8 cellular contexts compared by ENCODE assay signal in the genomic region with DNA sequence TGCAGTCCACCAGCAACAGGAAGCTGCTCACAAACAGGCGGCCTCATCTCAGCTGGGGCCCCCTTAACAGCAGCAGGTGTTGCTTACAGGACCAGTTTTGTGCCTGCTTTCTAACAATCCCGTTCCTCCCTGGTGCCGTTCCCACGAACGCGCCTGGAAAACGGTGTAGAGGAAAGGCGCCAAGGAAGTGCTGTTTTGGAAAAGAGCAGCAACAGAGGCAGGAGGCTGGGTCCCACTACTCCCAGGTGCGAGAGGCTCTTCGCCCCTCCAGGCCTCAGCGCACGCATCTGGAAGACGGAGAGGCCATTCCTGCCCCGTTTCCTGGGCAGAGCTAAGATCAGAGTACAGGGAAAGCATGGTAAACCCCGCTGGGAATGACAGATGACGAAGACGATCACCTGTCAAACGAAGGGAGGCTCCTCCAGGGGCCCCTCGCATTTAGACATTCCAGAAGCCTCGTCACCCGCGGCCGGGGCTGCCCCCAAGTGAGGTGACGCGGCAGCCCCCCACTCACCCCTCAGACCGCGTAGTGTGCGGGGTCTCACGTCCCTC. TPM values are rescaled to one million over a fixed set of nuclear protein-coding genes. Genes with fewer than 3 reads are reported as not detected.
DNase-seq lines count a peak whose midpoint lies in the region; ATAC-seq and TF ChIP-seq lines count a peak whose summit lies in the region.

No MANE protein-coding gene starts in this region.

- TF ChIP-seq CTCF in brain microvascular endothelial cell (IDR thresholded peaks at IDR 0.05; ENCODE audit: low read depth, low read length, missing control alignments) = no peak

- peak overlapping the region; percentile 94 for H3K4me3 ChIP-seq in brain microvascular endothelial cell (ENCODE audit: low read depth, low read length)
- H3K4me3 ChIP-seq in skeletal muscle satellite cell (ENCODE audit: low read length) = peak overlapping the region; percentile 100

- peak overlapping the region; percentile 61 for H3K27ac ChIP-seq in brain microvascular endothelial cell

- H3K27me3 ChIP-seq in brain microvascular endothelial cell (replicated peaks) = no peaks in the 10 kb centered on the region
- H3K27me3 ChIP-seq in skeletal muscle satellite cell (ENCODE audit: control insufficient read depth, insufficient read depth, low read length) = no peaks in the 10 kb centered on the region

- peak; percentile 30 for ATAC-seq in HG02943 (IDR thresholded peaks at IDR 0.05; ENCODE audit: low read depth, unreplicated experiment)

- H3K9ac ChIP-seq in skeletal muscle satellite cell (ENCODE audit: low read depth, low read length) = peak overlapping the region; percentile 91

- H3K4me1 ChIP-seq in skeletal muscle satellite cell (ENCODE audit: control insufficient read depth, insufficient read depth, low read length) = peaks cover 20% of the 10 kb centered on the region

- in situ Hi-C loops in brain microvascular endothelial cell (cut with HindIII; ENCODE audit: low pct_ligation_motif_present, low sequenced_read_pairs) = no loop called here

- peak overlapping the region; percentile 97 for H3K4me2 ChIP-seq in skeletal muscle satellite cell (ENCODE audit: low read length)

- peak; percentile 56 for DNase-seq in NCI-H748 (lab: John Stamatoyannopoulos, UW; ENCODE audit: unreplicated experiment)
- no peak for DNase-seq in NCI-H748 treated with DMSO at 0.1 percent for 48 hours (lab: John Stamatoyannopoulos, UW)
- DNase-seq in RPMI7951 (ENCODE audit: low read depth) = peak; percentile 31
- no peak for DNase-seq in brain microvascular endothelial cell
- peak; percentile 58 for DNase-seq in iPS-NIHi7 (ENCODE audit: extremely low spot score)
- DNase-seq in activated CD4-positive, CD25-positive, alpha-beta regulatory T cell treated with anti-CD3 and anti-CD28 coated beads, Interleukin-2, amount 50 U/mL, for 72 hours = no peak

- H3K36me3 ChIP-seq in brain microvascular endothelial cell (replicated peaks) (no peaks in the 10 kb centered on the region), skeletal muscle satellite cell (ENCODE audit: insufficient read depth, low read length) (no peaks in the 10 kb centered on the region)

- H3K9me3 ChIP-seq in skeletal muscle satellite cell (replicated peaks; ENCODE audit: low read length) = no peaks in the 10 kb centered on the region

RNA-seq across cellular contexts. Expression of gene SCAPER, which starts 0.6 kb away (rescaled TPM):
- total RNA-seq in RPMI7951 (2014; rRNA removed; shearing (Covaris generic)) = 10.6 and 13.9 TPM in 2 replicates
- total RNA-seq in skeletal muscle satellite cell (2012; rRNA removed) = 3.3 and 8.3 TPM in 2 replicates

RNA-seq across cellular contexts. Expression of gene RCN2, which starts 27.0 kb away (rescaled TPM):
- total RNA-seq in RPMI7951 (2014; rRNA removed; shearing (Covaris generic)) = 122 and 145 TPM in 2 replicates
- total RNA-seq in skeletal muscle satellite cell (2012; rRNA removed) = 43.0 and 44.4 TPM in 2 replicates

Comparison
In these comparisons a context has a peak if more than half of its experiments do, and no peak if none do; other contexts are left out.
1. DNase-seq: peak in NCI-H748 (single experiment), RPMI7951 (single experiment) and iPS-NIHi7 (single experiment); none in NCI-H748 treated with DMSO at 0.1 percent for 48 hours (single experiment), brain microvascular endothelial cell (single experiment) and activated CD4-positive, CD25-positive, alpha-beta regulatory T cell treated with anti-CD3 and anti-CD28 coated beads, Interleukin-2, amount 50 U/mL, for 72 hours (single experiment).